13 cellular contexts compared by ENCODE assay signal in the genomic region with DNA sequence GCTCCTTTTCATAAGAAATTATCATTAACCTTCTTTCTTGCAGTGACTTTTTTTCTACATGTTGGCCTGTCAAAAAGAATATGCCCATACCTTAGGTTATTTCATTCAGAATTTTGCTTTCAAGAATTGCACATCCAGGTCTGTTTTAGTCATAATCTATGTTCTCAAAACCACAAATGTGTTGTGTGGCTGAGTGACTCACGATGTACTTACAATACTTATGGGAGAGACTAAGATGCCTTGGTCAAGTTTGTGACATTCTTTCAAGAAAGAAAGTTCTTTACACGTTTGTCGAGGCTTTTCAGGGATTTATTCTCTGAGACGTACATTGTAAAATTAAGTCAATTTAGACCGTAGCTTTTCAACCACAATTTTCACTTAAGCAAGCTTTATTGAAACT.
DNase-seq lines count a peak whose midpoint lies in the region; FAIRE-seq and TF ChIP-seq lines count a peak whose summit lies in the region.
"Had no signal": no experiment of that assay in that cellular context is flagged by ENCODE, and none has a peak within 500 bp of the region (broad histone marks: within the 10 kb centered on the region; RNA-seq: fewer than 3 reads in every experiment).

No MANE protein-coding gene starts in this region.

- no peaks in the 10 kb centered on the region for H3K9me3 ChIP-seq in SK-N-SH

- no peaks in the 10 kb centered on the region for H3K27me3 ChIP-seq in SK-N-SH (ENCODE audit: insufficient read depth)

- H4K20me1 ChIP-seq in SK-N-SH (ENCODE audit: insufficient read depth) = no peaks in the 10 kb centered on the region

- H3K4me1 ChIP-seq in SK-N-SH (ENCODE audit: control insufficient read depth in 1 of 2, insufficient read depth in 2 of 2, low read depth in 1 of 2, low read length in 1 of 2) = no peaks in the 10 kb centered on the region

- CTCF ChIA-PET in SK-N-SH (lab: Yijun Ruan, JAX) = no interaction called here

- no peak overlapping the region for H3K27ac ChIP-seq in SK-N-SH (ENCODE audit: low read depth in 2 of 2, low read length in 1 of 2)

- TF ChIP-seq EP300 in SK-N-SH (IDR thresholded peaks at IDR 0.05; ENCODE audit: borderline replicate concordance in 1 of 2, low read depth in 1 of 2, low read length in 1 of 2) = no peak

- FAIRE-seq in urothelium cell line (lab: Jason Lieb, UNC) (no peak), GM12891 (lab: Jason Lieb, UNC) (no peak)

- WGBS in SK-N-SH (ENCODE audit: low lambda C conversion rate) = 34% methylated on average over 5 of the region's 5 CpGs

- H3K4me2 ChIP-seq in SK-N-SH = no peak overlapping the region

- H3K4me3 ChIP-seq in SK-N-SH (ENCODE audit: low read depth in 2 of 2, low read length in 1 of 2) = no peak overlapping the region

- POLR2A ChIA-PET in SK-N-SH (lab: Yijun Ruan, JAX) = no interaction called here

- TF ChIP-seq CTCF in SK-N-SH (IDR thresholded peaks at IDR 0.05) = no peak

- in situ Hi-C loops in KBM-7 (cut with MboI; ENCODE audit: low pct_unique_long_range_greater_than_20kb, low sequenced_read_pairs) = no loop called here

- no peaks in the 10 kb centered on the region for H3K79me2 ChIP-seq in SK-N-SH (ENCODE audit: insufficient read depth)

- TF ChIP-seq RAD21 in SK-N-SH (IDR thresholded peaks at IDR 0.05; ENCODE audit: low read length) = no peak

- H2AFZ ChIP-seq in SK-N-SH (ENCODE audit: low read depth) = no peak overlapping the region

- no peak for TF ChIP-seq POLR2A in GM12891 (IDR thresholded peaks at IDR 0.05; ENCODE audit: low read depth, low read length)

- H3K9ac ChIP-seq in SK-N-SH = no peak overlapping the region

- no peaks in the 10 kb centered on the region for H3K9me2 ChIP-seq in SK-N-SH

- peak; percentile 2 for DNase-seq in NOMO-1 treated with DMSO at 0.1 percent for 48 hours (lab: John Stamatoyannopoulos, UW; ENCODE audit: unreplicated experiment)
- DNase-seq in NOMO-1 treated with dmso at 0.1 percent for 144 hours (lab: John Stamatoyannopoulos, UW; ENCODE audit: unreplicated experiment) = no peak
- DNase-seq in SK-N-SH = no peak
- DNase-seq in fibroblast of gingiva (ENCODE audit: low read depth) = peak; percentile 1
- DNase-seq in urothelium cell line (ENCODE audit: low spot score) = peak; percentile 27
- no peak for DNase-seq in iPS-NIHi11 (ENCODE audit: low spot score)
- no peak for DNase-seq in KBM-7
- no peak for DNase-seq in GM12891 (ENCODE audit: insufficient read length, low spot score)
- DNase-seq: 8988T; activated CD8-positive, alpha-beta T cell treated with anti-CD3 and anti-CD28 coated beads for 36 hours; amniotic stem cell; cortex of kidney; stimulated activated CD4-positive, alpha-beta T cell treated with anti-CD3 and anti-CD28 coated beads, Interleukin-1b, Interleukin-23, amount 100 ng/mL, for 48 hours had no signal

- H3K36me3 ChIP-seq in SK-N-SH (replicated peaks in 1 of 2; ENCODE audit: control insufficient read depth in 1 of 2, insufficient read depth in 2 of 2, low read length in 1 of 2) = no peaks in the 10 kb centered on the region

- H3F3A ChIP-seq in SK-N-SH (replicated peaks; ENCODE audit: insufficient read depth) = peaks cover 5% of the 10 kb centered on the region

TF ChIP-seq in SK-N-SH, 30 proteins besides CTCF, POLR2A, EP300 and RAD21:
- TF ChIP-seq FOSL2 (IDR thresholded peaks at IDR 0.05; ENCODE audit: borderline replicate concordance, low read depth) (peak; percentile 48; the same call in 1 of the 2 replicates), JUND (IDR thresholded peaks at IDR 0.05) (peak; percentile 50; the same call in 1 of the 2 replicates), TCF12 (IDR thresholded peaks at IDR 0.05) (peak; percentile 31; the same call in 1 of the 2 replicates)
- TF ChIP-seq, protein P1, sequence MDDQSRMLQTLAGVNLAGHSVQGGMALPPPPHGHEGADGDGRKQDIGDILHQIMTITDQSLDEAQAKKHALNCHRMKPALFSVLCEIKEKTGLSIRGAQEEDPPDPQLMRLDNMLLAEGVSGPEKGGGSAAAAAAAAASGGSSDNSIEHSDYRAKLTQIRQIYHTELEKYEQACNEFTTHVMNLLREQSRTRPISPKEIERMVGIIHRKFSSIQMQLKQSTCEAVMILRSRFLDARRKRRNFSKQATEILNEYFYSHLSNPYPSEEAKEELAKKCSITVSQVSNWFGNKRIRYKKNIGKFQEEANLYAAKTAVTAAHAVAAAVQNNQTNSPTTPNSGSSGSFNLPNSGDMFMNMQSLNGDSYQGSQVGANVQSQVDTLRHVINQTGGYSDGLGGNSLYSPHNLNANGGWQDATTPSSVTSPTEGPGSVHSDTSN (IDR thresholded peaks at IDR 0.05) = 0 out of 2 replicates have a peak, but pooled peaks have one; percentile 16
- TF ChIP-seq, protein P2, sequence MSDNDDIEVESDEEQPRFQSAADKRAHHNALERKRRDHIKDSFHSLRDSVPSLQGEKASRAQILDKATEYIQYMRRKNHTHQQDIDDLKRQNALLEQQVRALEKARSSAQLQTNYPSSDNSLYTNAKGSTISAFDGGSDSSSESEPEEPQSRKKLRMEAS (IDR thresholded peaks at IDR 0.05; ENCODE audit: low read depth) = no peak

TF ChIP-seq in GM12891, 5 proteins besides CTCF, POLR2A, EP300 and RAD21:
- TF ChIP-seq PAX5 (IDR thresholded peaks at IDR 0.05; ENCODE audit: insufficient read depth, low read length, severe bottlenecking) (no peak), POU2F2 (IDR thresholded peaks at IDR 0.05; ENCODE audit: low read depth, low read length) (no peak), SPI1 (IDR thresholded peaks at IDR 0.05; ENCODE audit: low read depth, low read length) (no peak), POLR2AphosphoS5 (IDR thresholded peaks at IDR 0.05; ENCODE audit: low read depth, low read length) (no peak), TAF1 (IDR thresholded peaks at IDR 0.05; ENCODE audit: low read depth, low read length) (no peak)

Comparison
In these comparisons a context has a peak if more than half of its experiments do, and no peak if none do; other contexts are left out.
1. DNase-seq: peak in NOMO-1 treated with DMSO at 0.1 percent for 48 hours (single experiment), fibroblast of gingiva (single experiment) and urothelium cell line (single experiment); none in NOMO-1 treated with dmso at 0.1 percent for 144 hours (single experiment), SK-N-SH (single experiment), iPS-NIHi11 (single experiment), KBM-7 (single experiment) and GM12891 (single experiment).